Comparison of ENCODE assay signal across 8 cellular contexts in the genomic region with DNA sequence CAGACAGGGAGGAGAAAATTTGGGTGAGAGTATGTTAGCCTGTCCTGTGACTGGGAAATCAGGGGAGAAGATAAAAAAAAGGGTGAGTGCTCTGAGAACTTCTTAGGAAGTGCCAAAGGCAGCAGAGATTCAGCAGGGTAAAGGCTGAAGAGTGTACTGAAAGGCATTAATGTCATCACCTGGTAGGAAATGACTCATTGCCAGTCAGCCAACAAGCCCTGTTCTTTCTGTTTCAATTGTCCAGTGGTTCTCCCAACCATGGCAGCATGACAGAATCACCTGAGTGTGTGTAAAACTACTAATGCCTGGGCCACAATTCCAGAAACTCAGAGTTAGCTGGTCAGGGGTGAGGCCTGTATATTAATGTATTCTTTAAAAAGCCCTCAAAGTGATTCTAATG.
DNase-seq lines count a peak whose midpoint lies in the region; ATAC-seq and TF ChIP-seq lines count a peak whose summit lies in the region.

No MANE protein-coding gene starts in this region.

- no peak for TF ChIP-seq CTCF in mammary epithelial cell (conservative IDR thresholded peaks at IDR 0.05 in 1 of 2, IDR thresholded peaks at IDR 0.05 in 1 of 2; ENCODE audit: extremely low read depth in 1 of 2, insufficient read depth in 1 of 2, low read depth in 1 of 2, low read length in 2 of 2)

- H3K27me3 ChIP-seq in CD4-positive, CD25-positive, alpha-beta regulatory T cell (ENCODE audit: control insufficient read depth, insufficient read depth, low read length): no peaks in the 10 kb centered on the region
- H3K27me3 ChIP-seq in mammary epithelial cell (ENCODE audit: insufficient read depth, low read length): no peaks in the 10 kb centered on the region
- no peaks in the 10 kb centered on the region for H3K27me3 ChIP-seq in aorta (ENCODE audit: control insufficient read depth in 1 of 2, insufficient read depth in 2 of 2, low read length in 1 of 2)

- intact Hi-C loops in mammary epithelial cell (cut with micrococcal nuclease) (loop anchor here (5.0 kb wide), 1 partner anchor 85 kb away; the partner anchor contains the start of genes DTL and INTS7), aorta (cut with DNase I) (no loop called here)

- H3K9me3 ChIP-seq in CD4-positive, CD25-positive, alpha-beta regulatory T cell (ENCODE audit: control insufficient read depth in 2 of 2, low read length in 2 of 2): peaks cover 0 to 2% of the 10 kb centered on the region in 2 experiments
- H3K9me3 ChIP-seq in mammary epithelial cell (replicated peaks; ENCODE audit: insufficient read depth, low read length) (no peaks in the 10 kb centered on the region), aorta (ENCODE audit: control insufficient read depth, low read length) (no peaks in the 10 kb centered on the region)

- H3K4me1 Mint-ChIP-seq in CD4-positive, CD25-positive, alpha-beta regulatory T cell: peaks cover 0 to 4% (median 1%) of the 10 kb centered on the region in 4 donors

- BruUV-seq in mammary epithelial cell (replicated peaks; lab: Mats Ljungman, UMichigan): no TSS peak

- H3K36me3 Mint-ChIP-seq in CD4-positive, CD25-positive, alpha-beta regulatory T cell: peaks cover 19% of the 10 kb centered on the region

- peak in 1 of 3 donors; percentile 53 for DNase-seq in CD4-positive, CD25-positive, alpha-beta regulatory T cell
- peak; percentile 95 for DNase-seq in mammary epithelial cell
- no peak for DNase-seq in aorta
- DNase-seq in AML-193 (lab: John Stamatoyannopoulos, UW): no peak
- no peak for DNase-seq in GOT3 (lab: John Stamatoyannopoulos, UW)
- no peak for DNase-seq in ecto neural progenitor cell (ENCODE audit: low spot score)

- H3K4me3 Mint-ChIP-seq in CD4-positive, CD25-positive, alpha-beta regulatory T cell: peak overlapping the region in 1 of 4 donors; percentile 43

- no peak overlapping the region for H3K9ac ChIP-seq in mammary epithelial cell (ENCODE audit: insufficient read depth, low read length)

- no peaks in the 10 kb centered on the region for H3K79me2 ChIP-seq in mammary epithelial cell (ENCODE audit: insufficient read depth, low read length)

- H3K4me3 ChIP-seq in CD4-positive, CD25-positive, alpha-beta regulatory T cell (ENCODE audit: low read depth, low read length): no peak overlapping the region
- H3K4me3 ChIP-seq in mammary epithelial cell (replicated peaks in 1 of 3; ENCODE audit: insufficient read depth in 1 of 3, low read depth in 2 of 3, low read length in 3 of 3) (no peak overlapping the region), aorta (ENCODE audit: low read length in 2 of 2) (no peak overlapping the region)

- H4K20me1 ChIP-seq in mammary epithelial cell (ENCODE audit: insufficient read depth, low read length): no peaks in the 10 kb centered on the region

- H3K27me3 Mint-ChIP-seq in CD4-positive, CD25-positive, alpha-beta regulatory T cell: no peaks in the 10 kb centered on the region

- H3K36me3 ChIP-seq in CD4-positive, CD25-positive, alpha-beta regulatory T cell (ENCODE audit: control insufficient read depth, insufficient read depth, low read length): peaks cover 4% of the 10 kb centered on the region
- peaks cover 6% of the 10 kb centered on the region for H3K36me3 ChIP-seq in mammary epithelial cell (ENCODE audit: insufficient read depth, low read length)
- peaks cover 4 to 5% of the 10 kb centered on the region in 2 donors for H3K36me3 ChIP-seq in aorta (ENCODE audit: control insufficient read depth in 1 of 2, insufficient read depth in 2 of 2, low read length in 1 of 2)

- peaks cover 0 to 2% (median 0%) of the 10 kb centered on the region in 7 donors for H3K9me3 Mint-ChIP-seq in CD4-positive, CD25-positive, alpha-beta regulatory T cell

- H3K27ac ChIP-seq in CD4-positive, CD25-positive, alpha-beta regulatory T cell (ENCODE audit: insufficient read depth, low read length, poor library complexity, severe bottlenecking): no peak overlapping the region
- H3K27ac ChIP-seq in mammary epithelial cell (ENCODE audit: insufficient read depth, low read depth, low read length) (peak overlapping the region; percentile 70), aorta (ENCODE audit: low read depth in 1 of 2, low read length in 2 of 2) (no peak overlapping the region)

- H2AFZ ChIP-seq in mammary epithelial cell (ENCODE audit: low read depth, low read length): peak overlapping the region; percentile 9

- H3K27ac Mint-ChIP-seq in CD4-positive, CD25-positive, alpha-beta regulatory T cell: peak overlapping the region; percentile 27 to 84 (median 57)

- peak overlapping the region; percentile 25 for H3K4me2 ChIP-seq in mammary epithelial cell (ENCODE audit: insufficient read depth, low read depth, low read length)

- ATAC-seq in CD4-positive, CD25-positive, alpha-beta regulatory T cell (ENCODE audit: low read depth in 2 of 2): no peak
- peak; percentile 64 for ATAC-seq in GM19328 (IDR thresholded peaks at IDR 0.05; ENCODE audit: unreplicated experiment)
- peak; percentile 97 for ATAC-seq in HG03342 (IDR thresholded peaks at IDR 0.05; ENCODE audit: unreplicated experiment)
- ATAC-seq in aorta (ENCODE audit: low FRiP score): no peak

- CTCF ChIA-PET in mammary epithelial cell (lab: Charles Lee; ENCODE audit: low non-redundant PET): no interaction called here

- dilution Hi-C loops in mammary epithelial cell (cut with HindIII; ENCODE audit: low sequenced_read_pairs): no loop called here

- in situ Hi-C loops in mammary epithelial cell (cut with MboI; ENCODE audit: low sequenced_read_pairs in 2 of 2): no loop called here

- H3K4me1 ChIP-seq in CD4-positive, CD25-positive, alpha-beta regulatory T cell (ENCODE audit: control insufficient read depth, insufficient read depth, low read length, poor library complexity, severe bottlenecking): peaks cover 11% of the 10 kb centered on the region
- peaks cover 18% of the 10 kb centered on the region for H3K4me1 ChIP-seq in mammary epithelial cell (ENCODE audit: insufficient read depth, low read length)
- H3K4me1 ChIP-seq in aorta (ENCODE audit: control insufficient read depth in 1 of 2, insufficient read depth in 2 of 2, low read length in 2 of 2): no peaks in the 10 kb centered on the region

Comparison
In these comparisons a context has a peak if more than half of its experiments do, and no peak if none do; other contexts are left out.
1. ATAC-seq: peak in GM19328 (single experiment) and HG03342 (single experiment); none in CD4-positive, CD25-positive, alpha-beta regulatory T cell (0 of 2) and aorta (single experiment).